ENCODE assay signal across 33 cellular contexts in the genomic region with DNA sequence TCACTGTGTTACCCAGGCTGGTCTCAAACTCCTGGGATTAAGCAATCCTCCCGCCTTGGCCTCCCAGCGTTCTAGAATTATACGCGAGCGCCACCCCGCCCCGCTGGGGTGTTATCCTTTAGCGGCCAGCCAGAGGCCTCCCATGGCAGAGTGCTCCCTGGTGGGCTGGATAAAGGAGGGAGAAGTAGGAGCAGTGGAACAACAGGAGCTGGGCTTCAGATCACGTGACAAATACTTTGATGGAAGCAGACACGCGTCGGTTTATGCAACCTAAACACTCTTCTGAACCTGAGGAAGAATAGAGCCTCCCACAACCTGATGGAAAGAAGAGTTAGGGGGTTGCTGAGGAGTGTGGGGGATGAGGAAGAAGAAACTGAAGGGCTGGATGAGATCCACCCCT.
"Had no signal": no experiment of that assay in that cellular context is flagged by ENCODE, and none has a peak within 500 bp of the region (broad histone marks: within the 10 kb centered on the region; RNA-seq: fewer than 3 reads in every experiment).

No MANE protein-coding gene starts in this region.

- H3K9me3 ChIP-seq: colonic mucosa had no signal

- H3K27ac ChIP-seq: ascending aorta, breast epithelium, cardiac muscle cell, colonic mucosa, dorsolateral prefrontal cortex had no signal

- H3K4me1 ChIP-seq: ascending aorta, breast epithelium, colonic mucosa had no signal

- H3K4me3 ChIP-seq: ascending aorta, breast epithelium, cardiac muscle cell, colonic mucosa, dorsolateral prefrontal cortex had no signal

- FAIRE-seq: frontal cortex had no signal

- DNase-seq: activated CD4-positive, alpha-beta memory T cell treated with anti-CD3 and anti-CD28 coated beads for 36 hours; activated CD4-positive, alpha-beta T cell treated with anti-CD3 and anti-CD28 coated beads for 36 hours; activated CD4-positive, alpha-beta T cell treated with anti-CD3 and anti-CD28 coated beads, Interleukin-2, amount 10 ng/mL, durations not matched to agents 24 days and 14 days; activated CD4-positive, CD25-positive, alpha-beta regulatory T cell; activated CD4-positive, CD25-positive, alpha-beta regulatory T cell treated with anti-CD3 and anti-CD28 coated beads, Interleukin-2, amount 50 U/mL, for 72 hours; activated CD8-positive, alpha-beta memory T cell treated with anti-CD3 and anti-CD28 coated beads, Interleukin-2, amount 10 ng/mL, durations not matched to agents 7 days and 5 days; activated CD8-positive, alpha-beta memory T cell treated with anti-CD3 and anti-CD28 coated beads, Interleukin-2, amount 50 U/mL, for 4 hours; activated CD8-positive, alpha-beta T cell treated with anti-CD3 and anti-CD28 coated beads, Interleukin-2, amount 10 ng/mL, durations not matched to agents 7 days and 5 days; activated gamma-delta T cell; activated naive CD4-positive, alpha-beta T cell; activated naive CD4-positive, alpha-beta T cell treated with anti-CD3 and anti-CD28 coated beads, Interleukin-2, amount 10 ng/mL, durations not matched to agents 7 days and 5 days; activated naive CD8-positive, alpha-beta T cell treated with anti-CD3 and anti-CD28 coated beads, Interleukin-2, amount 10 ng/mL, durations not matched to agents 7 days and 5 days; activated T-cell treated with anti-CD3 and anti-CD28 coated beads, Interleukin-2, amount 50 U/mL, for 1 hour; activated T-cell treated with anti-CD3 and anti-CD28 coated beads, Interleukin-2, amount 50 U/mL, for 48 hours; central memory CD4-positive, alpha-beta T cell; cerebellar nuclear complex; colonic mucosa; dorsolateral prefrontal cortex; effector memory CD4-positive, alpha-beta T cell; endodermal cell; foreskin fibroblast; head of caudate nucleus; T-helper 2 cell had no signal

- H3K36me3 Mint-ChIP-seq: activated CD4-positive, alpha-beta memory T cell treated with anti-CD3 and anti-CD28 coated beads for 36 hours; activated naive CD4-positive, alpha-beta T cell treated with anti-CD3 and anti-CD28 coated beads, Interleukin-2, amount 10 ng/mL, durations not matched to agents 7 days and 5 days; activated naive CD8-positive, alpha-beta T cell treated with anti-CD3 and anti-CD28 coated beads, Interleukin-2, amount 10 ng/mL, durations not matched to agents 7 days and 5 days; brain had no signal

- H3K27me3 Mint-ChIP-seq: activated CD4-positive, alpha-beta memory T cell treated with anti-CD3 and anti-CD28 coated beads for 36 hours; activated CD4-positive, alpha-beta T cell treated with anti-CD3 and anti-CD28 coated beads for 36 hours; activated CD4-positive, alpha-beta T cell treated with anti-CD3 and anti-CD28 coated beads, Interleukin-2, amount 10 ng/mL, durations not matched to agents 24 days and 14 days; activated CD8-positive, alpha-beta memory T cell treated with anti-CD3 and anti-CD28 coated beads, Interleukin-2, amount 10 ng/mL, durations not matched to agents 7 days and 5 days; activated naive CD4-positive, alpha-beta T cell treated with anti-CD3 and anti-CD28 coated beads, Interleukin-2, amount 10 ng/mL, durations not matched to agents 7 days and 5 days; activated naive CD8-positive, alpha-beta T cell treated with anti-CD3 and anti-CD28 coated beads, Interleukin-2, amount 10 ng/mL, durations not matched to agents 7 days and 5 days; brain; dendritic cell treated with granulocyte-macrophage colony-stimulating factor and Interleukin-4, amounts not matched to agents 40 ng/mL and 50 ng/mL, for 4 days had no signal

- H3K27ac Mint-ChIP-seq: activated CD4-positive, alpha-beta memory T cell treated with anti-CD3 and anti-CD28 coated beads for 36 hours; activated CD4-positive, alpha-beta T cell treated with anti-CD3 and anti-CD28 coated beads for 36 hours; activated CD4-positive, alpha-beta T cell treated with anti-CD3 and anti-CD28 coated beads, Interleukin-2, amount 10 ng/mL, durations not matched to agents 24 days and 14 days; activated CD8-positive, alpha-beta memory T cell treated with anti-CD3 and anti-CD28 coated beads, Interleukin-2, amount 10 ng/mL, durations not matched to agents 7 days and 5 days; activated CD8-positive, alpha-beta T cell treated with anti-CD3 and anti-CD28 coated beads, Interleukin-2, amount 10 ng/mL, durations not matched to agents 7 days and 5 days; activated naive CD4-positive, alpha-beta T cell treated with anti-CD3 and anti-CD28 coated beads, Interleukin-2, amount 10 ng/mL, durations not matched to agents 7 days and 5 days; activated naive CD4-positive, alpha-beta T cell treated with anti-CD3 and anti-CD28 coated beads, Interleukin-2, amount 50 U/mL, for 72 hours; activated naive CD8-positive, alpha-beta T cell treated with anti-CD3 and anti-CD28 coated beads, Interleukin-2, amount 10 ng/mL, durations not matched to agents 7 days and 5 days; activated T-helper 1 cell treated with anti-CD3 and anti-CD28 coated beads, Interleukin-12 subunit alpha, Interleukin-12 subunit beta, Interleukin-2, Interleukin-4 antibody, amounts not matched to agents 30 ng/mL and 10 ng/mL and 1 ng/mL, durations not matched to agents 14 hours and 24 hours and 36 hours; activated T-helper 2 cell treated with anti-CD3 and anti-CD28 coated beads, Interferon-gamma antibody, Interleukin-2, Interleukin-4, amounts not matched to agents 10 μg/mL and 5 μg/mL and 100 μg/mL, durations not matched to agents 14 hours and 24 hours and 36 hours; brain; dendritic cell treated with granulocyte-macrophage colony-stimulating factor and Interleukin-4, amounts not matched to agents 40 ng/mL and 50 ng/mL, for 4 days; endodermal cell had no signal

- H3K4me1 Mint-ChIP-seq: activated CD4-positive, alpha-beta T cell treated with anti-CD3 and anti-CD28 coated beads for 36 hours; activated CD4-positive, alpha-beta T cell treated with anti-CD3 and anti-CD28 coated beads, Interleukin-2, amount 10 ng/mL, durations not matched to agents 24 days and 14 days; activated CD8-positive, alpha-beta memory T cell treated with anti-CD3 and anti-CD28 coated beads, Interleukin-2, amount 10 ng/mL, durations not matched to agents 7 days and 5 days; activated naive CD4-positive, alpha-beta T cell treated with anti-CD3 and anti-CD28 coated beads, Interleukin-2, amount 10 ng/mL, durations not matched to agents 7 days and 5 days; activated naive CD8-positive, alpha-beta T cell treated with anti-CD3 and anti-CD28 coated beads, Interleukin-2, amount 10 ng/mL, durations not matched to agents 7 days and 5 days; brain; endodermal cell had no signal

- ATAC-seq: activated CD4-positive, alpha-beta T cell treated with anti-CD3 and anti-CD28 coated beads for 36 hours; activated CD8-positive, alpha-beta memory T cell treated with anti-CD3 and anti-CD28 coated beads, Interleukin-2, amount 10 ng/mL, durations not matched to agents 7 days and 5 days; activated CD8-positive, alpha-beta T cell treated with anti-CD3 and anti-CD28 coated beads, Interleukin-2, amount 10 ng/mL, durations not matched to agents 7 days and 5 days; activated naive CD4-positive, alpha-beta T cell treated with anti-CD3 and anti-CD28 coated beads, Interleukin-2, amount 50 U/mL, for 72 hours; esophagus mucosa had no signal

- H3K4me3 Mint-ChIP-seq: activated CD4-positive, alpha-beta memory T cell treated with anti-CD3 and anti-CD28 coated beads for 36 hours; activated CD4-positive, alpha-beta T cell treated with anti-CD3 and anti-CD28 coated beads for 36 hours; activated CD4-positive, alpha-beta T cell treated with anti-CD3 and anti-CD28 coated beads, Interleukin-2, amount 10 ng/mL, durations not matched to agents 24 days and 14 days; activated CD8-positive, alpha-beta memory T cell treated with anti-CD3 and anti-CD28 coated beads, Interleukin-2, amount 10 ng/mL, durations not matched to agents 7 days and 5 days; activated CD8-positive, alpha-beta T cell treated with anti-CD3 and anti-CD28 coated beads, Interleukin-2, amount 10 ng/mL, durations not matched to agents 7 days and 5 days; activated naive CD4-positive, alpha-beta T cell treated with anti-CD3 and anti-CD28 coated beads, Interleukin-2, amount 10 ng/mL, durations not matched to agents 7 days and 5 days; activated naive CD8-positive, alpha-beta T cell treated with anti-CD3 and anti-CD28 coated beads, Interleukin-2, amount 10 ng/mL, durations not matched to agents 7 days and 5 days; activated T-helper 1 cell treated with anti-CD3 and anti-CD28 coated beads, Interleukin-12 subunit alpha, Interleukin-12 subunit beta, Interleukin-2, Interleukin-4 antibody, amounts not matched to agents 30 ng/mL and 10 ng/mL and 1 ng/mL, durations not matched to agents 14 hours and 24 hours and 36 hours; brain; dendritic cell treated with granulocyte-macrophage colony-stimulating factor and Interleukin-4, amounts not matched to agents 40 ng/mL and 50 ng/mL, for 4 days; endodermal cell had no signal
